ENCODE assay signal across 2 cellular contexts in the genomic region with DNA sequence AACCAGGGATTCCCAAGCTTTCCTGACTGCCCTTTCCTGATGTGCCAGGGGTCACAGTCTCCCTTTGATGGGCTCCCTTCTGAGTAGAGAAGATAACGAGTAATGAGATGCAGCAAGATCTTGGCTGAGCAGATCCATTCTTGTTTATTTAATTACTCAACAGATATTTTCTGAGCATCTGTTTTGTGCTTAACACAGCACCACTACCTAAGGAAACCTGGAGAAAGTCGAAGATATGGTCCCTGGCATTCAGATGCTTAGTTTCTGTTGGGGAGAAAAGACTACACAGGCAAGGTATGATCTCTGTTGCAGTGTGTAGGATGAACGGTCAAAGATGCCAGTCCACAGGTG.
TF ChIP-seq lines count a peak whose summit lies in the region.

No MANE protein-coding gene starts in this region.

TF ChIP-seq in SK-N-SH, 30 proteins besides CTCF, POLR2A, EP300 and RAD21:
- no peak for TF ChIP-seq GATA2 (CRISPR knock-in tag; IDR thresholded peaks at IDR 0.05)
- TF ChIP-seq, protein P1, sequence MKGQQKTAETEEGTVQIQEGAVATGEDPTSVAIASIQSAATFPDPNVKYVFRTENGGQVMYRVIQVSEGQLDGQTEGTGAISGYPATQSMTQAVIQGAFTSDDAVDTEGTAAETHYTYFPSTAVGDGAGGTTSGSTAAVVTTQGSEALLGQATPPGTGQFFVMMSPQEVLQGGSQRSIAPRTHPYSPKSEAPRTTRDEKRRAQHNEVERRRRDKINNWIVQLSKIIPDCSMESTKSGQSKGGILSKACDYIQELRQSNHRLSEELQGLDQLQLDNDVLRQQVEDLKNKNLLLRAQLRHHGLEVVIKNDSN (IDR thresholded peaks at IDR 0.05; ENCODE audit: borderline replicate concordance, low read depth): no peak
- TF ChIP-seq RCOR1 (IDR thresholded peaks at IDR 0.05; ENCODE audit: low read length): no peak
- TF ChIP-seq FOXM1 (IDR thresholded peaks at IDR 0.05; ENCODE audit: low read depth): no peak
- TF ChIP-seq, protein P2, sequence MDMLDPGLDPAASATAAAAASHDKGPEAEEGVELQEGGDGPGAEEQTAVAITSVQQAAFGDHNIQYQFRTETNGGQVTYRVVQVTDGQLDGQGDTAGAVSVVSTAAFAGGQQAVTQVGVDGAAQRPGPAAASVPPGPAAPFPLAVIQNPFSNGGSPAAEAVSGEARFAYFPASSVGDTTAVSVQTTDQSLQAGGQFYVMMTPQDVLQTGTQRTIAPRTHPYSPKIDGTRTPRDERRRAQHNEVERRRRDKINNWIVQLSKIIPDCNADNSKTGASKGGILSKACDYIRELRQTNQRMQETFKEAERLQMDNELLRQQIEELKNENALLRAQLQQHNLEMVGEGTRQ (IDR thresholded peaks at IDR 0.05; ENCODE audit: borderline replicate concordance, low read depth, low read length): no peak
- no peak for TF ChIP-seq YY1 (IDR thresholded peaks at IDR 0.05; ENCODE audit: low read depth)
- TF ChIP-seq TCF12 (IDR thresholded peaks at IDR 0.05): no peak
- TF ChIP-seq, protein P3, sequence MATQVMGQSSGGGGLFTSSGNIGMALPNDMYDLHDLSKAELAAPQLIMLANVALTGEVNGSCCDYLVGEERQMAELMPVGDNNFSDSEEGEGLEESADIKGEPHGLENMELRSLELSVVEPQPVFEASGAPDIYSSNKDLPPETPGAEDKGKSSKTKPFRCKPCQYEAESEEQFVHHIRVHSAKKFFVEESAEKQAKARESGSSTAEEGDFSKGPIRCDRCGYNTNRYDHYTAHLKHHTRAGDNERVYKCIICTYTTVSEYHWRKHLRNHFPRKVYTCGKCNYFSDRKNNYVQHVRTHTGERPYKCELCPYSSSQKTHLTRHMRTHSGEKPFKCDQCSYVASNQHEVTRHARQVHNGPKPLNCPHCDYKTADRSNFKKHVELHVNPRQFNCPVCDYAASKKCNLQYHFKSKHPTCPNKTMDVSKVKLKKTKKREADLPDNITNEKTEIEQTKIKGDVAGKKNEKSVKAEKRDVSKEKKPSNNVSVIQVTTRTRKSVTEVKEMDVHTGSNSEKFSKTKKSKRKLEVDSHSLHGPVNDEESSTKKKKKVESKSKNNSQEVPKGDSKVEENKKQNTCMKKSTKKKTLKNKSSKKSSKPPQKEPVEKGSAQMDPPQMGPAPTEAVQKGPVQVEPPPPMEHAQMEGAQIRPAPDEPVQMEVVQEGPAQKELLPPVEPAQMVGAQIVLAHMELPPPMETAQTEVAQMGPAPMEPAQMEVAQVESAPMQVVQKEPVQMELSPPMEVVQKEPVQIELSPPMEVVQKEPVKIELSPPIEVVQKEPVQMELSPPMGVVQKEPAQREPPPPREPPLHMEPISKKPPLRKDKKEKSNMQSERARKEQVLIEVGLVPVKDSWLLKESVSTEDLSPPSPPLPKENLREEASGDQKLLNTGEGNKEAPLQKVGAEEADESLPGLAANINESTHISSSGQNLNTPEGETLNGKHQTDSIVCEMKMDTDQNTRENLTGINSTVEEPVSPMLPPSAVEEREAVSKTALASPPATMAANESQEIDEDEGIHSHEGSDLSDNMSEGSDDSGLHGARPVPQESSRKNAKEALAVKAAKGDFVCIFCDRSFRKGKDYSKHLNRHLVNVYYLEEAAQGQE (IDR thresholded peaks at IDR 0.05; ENCODE audit: low read depth, low read length): no peak
- TF ChIP-seq TEAD4 (IDR thresholded peaks at IDR 0.05; ENCODE audit: borderline replicate concordance, insufficient read depth): no peak
- no peak for TF ChIP-seq RFX5 (IDR thresholded peaks at IDR 0.05; ENCODE audit: low read length)
- TF ChIP-seq POLR2AphosphoS5 (IDR thresholded peaks at IDR 0.05; ENCODE audit: low read depth, low read length): no peak
- TF ChIP-seq MEF2A (IDR thresholded peaks at IDR 0.05; ENCODE audit: borderline replicate concordance, low read depth): no peak
- no peak for TF ChIP-seq SIN3A (IDR thresholded peaks at IDR 0.05; ENCODE audit: borderline replicate concordance, low read depth, low read length)
- TF ChIP-seq, protein P4, sequence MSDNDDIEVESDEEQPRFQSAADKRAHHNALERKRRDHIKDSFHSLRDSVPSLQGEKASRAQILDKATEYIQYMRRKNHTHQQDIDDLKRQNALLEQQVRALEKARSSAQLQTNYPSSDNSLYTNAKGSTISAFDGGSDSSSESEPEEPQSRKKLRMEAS (IDR thresholded peaks at IDR 0.05; ENCODE audit: low read depth): no peak
- TF ChIP-seq, protein P5, sequence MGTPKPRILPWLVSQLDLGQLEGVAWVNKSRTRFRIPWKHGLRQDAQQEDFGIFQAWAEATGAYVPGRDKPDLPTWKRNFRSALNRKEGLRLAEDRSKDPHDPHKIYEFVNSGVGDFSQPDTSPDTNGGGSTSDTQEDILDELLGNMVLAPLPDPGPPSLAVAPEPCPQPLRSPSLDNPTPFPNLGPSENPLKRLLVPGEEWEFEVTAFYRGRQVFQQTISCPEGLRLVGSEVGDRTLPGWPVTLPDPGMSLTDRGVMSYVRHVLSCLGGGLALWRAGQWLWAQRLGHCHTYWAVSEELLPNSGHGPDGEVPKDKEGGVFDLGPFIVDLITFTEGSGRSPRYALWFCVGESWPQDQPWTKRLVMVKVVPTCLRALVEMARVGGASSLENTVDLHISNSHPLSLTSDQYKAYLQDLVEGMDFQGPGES (IDR thresholded peaks at IDR 0.05; ENCODE audit: low read depth, low read length): no peak
- TF ChIP-seq FOXJ3 (CRISPR knock-in tag; IDR thresholded peaks at IDR 0.05): no peak

TF ChIP-seq in SK-N-SH treated with all-trans-retinoic acid at 6 μM for 48 hours, 23 proteins besides CTCF, POLR2A, EP300 and RAD21:
- TF ChIP-seq ARNTL (CRISPR knock-in tag; IDR thresholded peaks at IDR 0.05; ENCODE audit: borderline replicate concordance, low read depth) (no peak), ZNF70 (CRISPR knock-in tag; IDR thresholded peaks at IDR 0.05) (no peak), ZNF565 (CRISPR knock-in tag; conservative IDR thresholded peaks at IDR 0.05; ENCODE audit: low read depth) (no peak), ZNF8 (CRISPR knock-in tag; IDR thresholded peaks at IDR 0.05) (no peak)
- TF ChIP-seq, protein P6, sequence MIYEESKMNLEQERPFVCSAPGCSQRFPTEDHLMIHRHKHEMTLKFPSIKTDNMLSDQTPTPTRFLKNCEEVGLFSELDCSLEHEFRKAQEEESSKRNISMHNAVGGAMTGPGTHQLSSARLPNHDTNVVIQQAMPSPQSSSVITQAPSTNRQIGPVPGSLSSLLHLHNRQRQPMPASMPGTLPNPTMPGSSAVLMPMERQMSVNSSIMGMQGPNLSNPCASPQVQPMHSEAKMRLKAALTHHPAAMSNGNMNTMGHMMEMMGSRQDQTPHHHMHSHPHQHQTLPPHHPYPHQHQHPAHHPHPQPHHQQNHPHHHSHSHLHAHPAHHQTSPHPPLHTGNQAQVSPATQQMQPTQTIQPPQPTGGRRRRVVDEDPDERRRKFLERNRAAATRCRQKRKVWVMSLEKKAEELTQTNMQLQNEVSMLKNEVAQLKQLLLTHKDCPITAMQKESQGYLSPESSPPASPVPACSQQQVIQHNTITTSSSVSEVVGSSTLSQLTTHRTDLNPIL (CRISPR knock-in tag; IDR thresholded peaks at IDR 0.05; ENCODE audit: low read depth): no peak
TF ChIP-seq in SK-N-SH treated with all-trans-retinoic acid at 6 μM for 48 hours: peak in this region for 0.
